ENCODE assay signal across 14 cellular contexts in genomic region chr4:127660486-127660885, GRCh38. TPM values are rescaled to one million over a fixed set of nuclear protein-coding genes. Genes with fewer than 3 reads are reported as not detected.
DNase-seq lines count a peak whose midpoint lies in the region; ATAC-seq, FAIRE-seq and TF ChIP-seq lines count a peak whose summit lies in the region.
"Had no signal": no experiment of that assay in that cellular context is flagged by ENCODE, and none has a peak within 500 bp of the region (broad histone marks: within the 10 kb centered on the region; RNA-seq: fewer than 3 reads in every experiment).

No MANE protein-coding gene starts in this region.

- no peak for TF ChIP-seq POLR2A in HepG2 (IDR thresholded peaks at IDR 0.05; ENCODE audit: insufficient read depth in 1 of 2, low read depth in 2 of 2, low read length in 2 of 2)
- TF ChIP-seq POLR2A in right lobe of liver (IDR thresholded peaks at IDR 0.05): no peak

- H3K27ac ChIP-seq in HepG2 (ENCODE audit: extremely low read length, insufficient read depth, low read length): no peak overlapping the region
- no peak overlapping the region for H3K27ac ChIP-seq in right lobe of liver
- H3K27ac ChIP-seq in Karpas-422 (ENCODE audit: low read length): no peak overlapping the region
- H3K27ac ChIP-seq: BLaER1 treated with 17β-estradiol and CSF1 and Interleukin-3, amounts not matched to agents 10 nM and 100 nM had no signal

- H3K9ac ChIP-seq in HepG2 (ENCODE audit: insufficient read depth, low read depth, low read length) (no peak overlapping the region), Karpas-422 (ENCODE audit: low read length) (no peak overlapping the region)
- H3K9ac ChIP-seq: BLaER1 treated with 17β-estradiol and CSF1 and Interleukin-3, amounts not matched to agents 10 nM and 100 nM had no signal

- H3K4me1 Mint-ChIP-seq in brain (peaks cover 6% of the 10 kb centered on the region), neural crest cell (peaks cover 9% of the 10 kb centered on the region)
- H3K4me1 Mint-ChIP-seq in T-helper 2 cell treated with Interferon-gamma antibody and Interleukin-4, amounts not matched to agents 5 μg/mL and 100 μg/mL, for 36 hours (ENCODE audit: low read depth): no peaks in the 10 kb centered on the region
- H3K4me1 Mint-ChIP-seq: CD4-positive, CD25-positive, alpha-beta regulatory T cell had no signal

- BruUV-seq in HepG2 (replicated peaks; lab: Mats Ljungman, UMichigan): no TSS peak

- CTCF ChIA-PET in HepG2 (lab: Yijun Ruan, JAX; ENCODE audit: low intra/inter-chr PET ratio, low total read pairs): no interaction called here

- H3K4me2 ChIP-seq in HepG2 (ENCODE audit: low read depth, low read length): no peak overlapping the region
- H3K4me2 ChIP-seq in Karpas-422 (ENCODE audit: low read depth, low read length, poor library complexity, severe bottlenecking): no peak overlapping the region
- H3K4me2 ChIP-seq: BLaER1 treated with 17β-estradiol and CSF1 and Interleukin-3, amounts not matched to agents 10 nM and 100 nM had no signal

- FAIRE-seq in HepG2 (lab: Jason Lieb, UNC): no peak

- peaks cover 0 to 3% of the 10 kb centered on the region in 2 experiments; a peak in 2 of 5 replicates for H3K36me3 ChIP-seq in HepG2 (replicated peaks in 1 of 2; ENCODE audit: control insufficient read depth in 1 of 2, insufficient read depth in 2 of 2, low read length in 2 of 2)
- H3K36me3 ChIP-seq in right lobe of liver: no peaks in the 10 kb centered on the region
- H3K36me3 ChIP-seq in Karpas-422 (ENCODE audit: insufficient read depth, low read length): no peaks in the 10 kb centered on the region
- H3K36me3 ChIP-seq: BLaER1 treated with 17β-estradiol and CSF1 and Interleukin-3, amounts not matched to agents 10 nM and 100 nM had no signal

- H3K9me2 ChIP-seq in Karpas-422 (replicated peaks; ENCODE audit: insufficient read depth, low read length): no peaks in the 10 kb centered on the region

- H3K9me3 Mint-ChIP-seq in brain (peaks cover 0 to 19% (median 4%) of the 10 kb centered on the region in 5 experiments), neural crest cell (no peaks in the 10 kb centered on the region)
- H3K9me3 Mint-ChIP-seq in T-helper 2 cell treated with Interferon-gamma antibody and Interleukin-4, amounts not matched to agents 5 μg/mL and 100 μg/mL, for 36 hours: no peaks in the 10 kb centered on the region

- TF ChIP-seq EP300 in HepG2 (IDR thresholded peaks at IDR 0.05; ENCODE audit: low read depth in 2 of 2, low read length in 2 of 2) (no peak), HepG2 (CRISPR knock-in tag; IDR thresholded peaks at IDR 0.05; ENCODE audit: borderline replicate concordance) (no peak)

- no peak overlapping the region for H2AFZ ChIP-seq in HepG2 (ENCODE audit: low read length)
- H2AFZ ChIP-seq in Karpas-422 (ENCODE audit: low read length): no peak overlapping the region

- H3K27ac Mint-ChIP-seq in brain (peak overlapping the region in 3 of 5 experiments; percentile 22 to 68 (median 40)), neural crest cell (ENCODE audit: unreplicated experiment) (peak overlapping the region; percentile 81)
- no peak overlapping the region for H3K27ac Mint-ChIP-seq in T-helper 2 cell treated with Interferon-gamma antibody and Interleukin-4, amounts not matched to agents 5 μg/mL and 100 μg/mL, for 36 hours
- H3K27ac Mint-ChIP-seq: CD4-positive, CD25-positive, alpha-beta regulatory T cell had no signal

- WGBS in HepG2 (ENCODE audit: low lambda C conversion rate): 79% methylated on average over 4 of the region's 4 CpGs
- WGBS in right lobe of liver (ENCODE audit: insufficient coverage, low coverage, low lambda C conversion rate, missing lambda C conversion rate): 85% methylated on average over 4 of the region's 4 CpGs

- POLR2A ChIA-PET in HepG2 (lab: Yijun Ruan, JAX): no interaction called here

- DNase-seq in HepG2 (ENCODE audit: low spot score) (no peak), right lobe of liver (no peak), neural crest cell (ENCODE audit: low read depth, low spot score) (no peak), mucosa of gallbladder (ENCODE audit: low spot score) (no peak), Right ventricle myocardium superior (no peak), Karpas-422 (no peak)
- DNase-seq in T-helper 2 cell treated with Interferon-gamma antibody and Interleukin-4, amounts not matched to agents 5 μg/mL and 100 μg/mL, for 36 hours (ENCODE audit: low spot score): no peak
- DNase-seq: 8988T; ACHN; CD4-positive, CD25-positive, alpha-beta regulatory T cell; DMS53; H7 had no signal

- H3K4me3 ChIP-seq in HepG2 (replicated peaks in 1 of 3; ENCODE audit: insufficient read depth in 1 of 3, low read depth in 2 of 3, low read length in 3 of 3): no peak overlapping the region
- H3K4me3 ChIP-seq in right lobe of liver: no peak overlapping the region
- H3K4me3 ChIP-seq in Karpas-422 (ENCODE audit: low read length): no peak overlapping the region
- H3K4me3 ChIP-seq: BLaER1 treated with 17β-estradiol and CSF1 and Interleukin-3, amounts not matched to agents 10 nM and 100 nM had no signal

- H3K79me2 ChIP-seq in HepG2 (ENCODE audit: insufficient read depth, low read length): no peaks in the 10 kb centered on the region
- H3K79me2 ChIP-seq in Karpas-422 (ENCODE audit: low read length): no peaks in the 10 kb centered on the region

- no peaks in the 10 kb centered on the region for H3K9me3 ChIP-seq in HepG2 (ENCODE audit: low read length)
- no peaks in the 10 kb centered on the region for H3K9me3 ChIP-seq in right lobe of liver
- H3K9me3 ChIP-seq in Karpas-422 (ENCODE audit: low read length): no peaks in the 10 kb centered on the region
- H3K9me3 ChIP-seq: BLaER1 treated with 17β-estradiol and CSF1 and Interleukin-3, amounts not matched to agents 10 nM and 100 nM had no signal

- TF ChIP-seq CTCF in HepG2 (CRISPR knock-in tag; IDR thresholded peaks at IDR 0.05) (no peak), right lobe of liver (IDR thresholded peaks at IDR 0.05) (no peak), brain (conservative IDR thresholded peaks at IDR 0.05) (no peak), neural crest cell (conservative IDR thresholded peaks at IDR 0.05) (no peak)

- H4K20me1 ChIP-seq in HepG2 (ENCODE audit: insufficient read depth, low read length) (no peaks in the 10 kb centered on the region), Karpas-422 (ENCODE audit: insufficient read depth, low read depth, low read length) (no peaks in the 10 kb centered on the region)
- H4K20me1 ChIP-seq: BLaER1 treated with 17β-estradiol and CSF1 and Interleukin-3, amounts not matched to agents 10 nM and 100 nM had no signal

- H3K36me3 Mint-ChIP-seq in brain (peaks cover 82% of the 10 kb centered on the region), neural crest cell (ENCODE audit: low read depth) (peaks cover 32% of the 10 kb centered on the region)
- H3K36me3 Mint-ChIP-seq in T-helper 2 cell treated with Interferon-gamma antibody and Interleukin-4, amounts not matched to agents 5 μg/mL and 100 μg/mL, for 36 hours (ENCODE audit: low read depth): no peaks in the 10 kb centered on the region
- H3K36me3 Mint-ChIP-seq: CD4-positive, CD25-positive, alpha-beta regulatory T cell had no signal

- ATAC-seq in HepG2 (no peak), right lobe of liver (no peak), Right ventricle myocardium superior (ENCODE audit: poor library complexity) (no peak)

- H3K4me3 Mint-ChIP-seq in brain (no peak overlapping the region), neural crest cell (no peak overlapping the region)
- H3K4me3 Mint-ChIP-seq in T-helper 2 cell treated with Interferon-gamma antibody and Interleukin-4, amounts not matched to agents 5 μg/mL and 100 μg/mL, for 36 hours: no peak overlapping the region
- H3K4me3 Mint-ChIP-seq: CD4-positive, CD25-positive, alpha-beta regulatory T cell had no signal

- no peaks in the 10 kb centered on the region for H3K27me3 Mint-ChIP-seq in brain
- no peaks in the 10 kb centered on the region for H3K27me3 Mint-ChIP-seq in neural crest cell (ENCODE audit: low read depth)
- H3K27me3 Mint-ChIP-seq in T-helper 2 cell treated with Interferon-gamma antibody and Interleukin-4, amounts not matched to agents 5 μg/mL and 100 μg/mL, for 36 hours (ENCODE audit: low read depth): no peaks in the 10 kb centered on the region

- H3K27me3 ChIP-seq in HepG2 (ENCODE audit: control insufficient read depth in 1 of 2, insufficient read depth in 2 of 2, low read length in 2 of 2) (no peaks in the 10 kb centered on the region), right lobe of liver (no peaks in the 10 kb centered on the region), Karpas-422 (ENCODE audit: low read length) (no peaks in the 10 kb centered on the region)
- H3K27me3 ChIP-seq: BLaER1 treated with 17β-estradiol and CSF1 and Interleukin-3, amounts not matched to agents 10 nM and 100 nM had no signal

- intact Hi-C loops in HepG2 (cut with micrococcal nuclease; ENCODE audit: unreplicated experiment) (no loop called here), right lobe of liver (cut with DNase I) (no loop called here), Right ventricle myocardium superior (cut with DNase I) (no loop called here)

- H3K4me1 ChIP-seq in HepG2 (ENCODE audit: insufficient read depth, low read length) (no peaks in the 10 kb centered on the region; the same call in 1 of the 2 replicates), right lobe of liver (no peaks in the 10 kb centered on the region), Karpas-422 (ENCODE audit: low read length) (no peaks in the 10 kb centered on the region)
- H3K4me1 ChIP-seq: BLaER1 treated with 17β-estradiol and CSF1 and Interleukin-3, amounts not matched to agents 10 nM and 100 nM had no signal

- in situ Hi-C loops in HepG2 (cut with HindIII; ENCODE audit: extremely low pct_ligation_motif_present, low pct_unique_long_range_greater_than_20kb): no loop called here

- TF ChIP-seq RAD21 in HepG2 (CRISPR knock-in tag; IDR thresholded peaks at IDR 0.05): no peak

RNA-seq across cellular contexts. Expression of gene INTU, which starts 27.7 kb away (rescaled TPM):
- total RNA-seq in HepG2 (2016; rRNA removed; fragmentation: Illumina TruSeq; extraction: Trizol) (6.2 and 7.5 TPM in 2 replicates), right lobe of liver (1 to 10 TPM; 1.1 to 2.0 (median 1.3) TPM), neural crest cell (18.5 and 19.4 TPM in 2 replicates), mucosa of gallbladder (10.1 TPM), Right ventricle myocardium superior (4.0 TPM)
- total RNA-seq in HepG2 (2016; cell fraction: cytosol; rRNA removed; fragmentation: Illumina TruSeq; extraction: Trizol; ENCODE audit: low read depth): 2.3 and 2.6 TPM in 2 replicates
- total RNA-seq in HepG2 (2016; cell fraction: insoluble cytoplasmic fraction; rRNA removed; fragmentation: Illumina TruSeq; extraction: Trizol): 6.1 and 7.3 TPM in 2 replicates
- 2.0 and 3.2 TPM in 2 replicates for total RNA-seq in HepG2 (2016; cell fraction: membrane; rRNA removed; fragmentation: Illumina TruSeq; extraction: Trizol)
- 14.4 and 15.1 TPM in 2 replicates for total RNA-seq in HepG2 (2016; cell fraction: nucleus; rRNA removed; fragmentation: Illumina TruSeq; extraction: Trizol)
- polyA plus RNA-seq in HepG2 (2011; rRNA removed) (4.6 and 5.3 TPM in 2 replicates), brain (ENCODE audit: insufficient read depth, low read depth, low replicate concordance) (0.78 TPM)
- 1.0 and 1.2 TPM in 2 replicates for polyA plus RNA-seq in HepG2 (2011; cell fraction: cytosol; rRNA removed)
- 13.0 and 13.6 TPM in 2 replicates for polyA plus RNA-seq in HepG2 (2011; cell fraction: nucleus; rRNA removed)
- 2.1 and 3.1 TPM in 2 replicates for polyA plus RNA-seq in HepG2 (2012)
- polyA plus RNA-seq in HepG2 (2016; cell fraction: cytosol; fragmentation: Illumina TruSeq; extraction: Trizol; ENCODE audit: low read depth): 0.26 and 0.31 TPM in 2 replicates
- polyA plus RNA-seq in HepG2 (2016; cell fraction: insoluble cytoplasmic fraction; fragmentation: Illumina TruSeq; extraction: Trizol; ENCODE audit: low read depth): 2.4 and 2.6 TPM in 2 replicates
- polyA plus RNA-seq in HepG2 (2016; cell fraction: membrane; fragmentation: Illumina TruSeq; extraction: Trizol; ENCODE audit: low read depth): 0.24 and 0.41 TPM in 2 replicates
- polyA plus RNA-seq in HepG2 (2016; cell fraction: nucleus; fragmentation: Illumina TruSeq; extraction: Trizol; ENCODE audit: insufficient read depth, low read depth): 12.5 and 13.8 TPM in 2 replicates
- 4.3 TPM in 2 replicates for polyA minus RNA-seq in HepG2 (2011; rRNA and poly(A)+ RNA removed; ENCODE audit: low replicate concordance)
- polyA minus RNA-seq in HepG2 (2011; cell fraction: cytosol; rRNA and poly(A)+ RNA removed): 3.0 and 3.7 TPM in 2 replicates
- 24.3 and 30.0 TPM in 2 replicates for polyA minus RNA-seq in HepG2 (2011; cell fraction: nucleus; rRNA and poly(A)+ RNA removed)
- under 0.01 TPM in 1 of 2 replicates, not detected in the other for total RNA-seq in Karpas-422 (2014; rRNA removed; shearing (Covaris generic); ENCODE audit: low replicate concordance)
- polyA plus RNA-seq: CD4-positive, CD25-positive, alpha-beta regulatory T cell had no signal
